ENCODE assay signal across 23 cellular contexts in the genomic region with DNA sequence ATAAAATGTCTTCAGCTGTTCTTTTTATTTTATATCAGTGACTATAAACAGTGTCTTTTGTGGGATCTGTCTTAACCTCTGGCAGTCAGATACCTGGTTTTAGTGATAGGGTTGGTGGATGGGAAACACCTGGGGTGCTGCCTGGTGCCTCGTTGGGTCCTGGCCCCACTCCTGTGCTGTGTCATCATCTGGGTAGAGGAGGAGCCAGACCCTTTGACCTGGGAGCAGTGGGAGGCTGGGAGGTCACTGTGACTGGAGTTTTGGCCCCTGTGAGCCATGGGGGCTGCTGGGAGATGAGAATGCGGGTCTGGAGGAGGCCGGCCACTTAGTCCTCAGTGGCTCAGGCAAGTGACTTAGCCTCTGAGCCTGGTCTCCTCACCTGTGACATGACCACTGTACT. TPM values are rescaled to one million over a fixed set of nuclear protein-coding genes. Genes with fewer than 3 reads are reported as not detected.
DNase-seq lines count a peak whose midpoint lies in the region; ATAC-seq, FAIRE-seq and TF ChIP-seq lines count a peak whose summit lies in the region.
"Had no signal": no experiment of that assay in that cellular context is flagged by ENCODE, and none has a peak within 500 bp of the region (broad histone marks: within the 10 kb centered on the region; RNA-seq: fewer than 3 reads in every experiment).

No MANE protein-coding gene starts in this region.

- H3K36me3 ChIP-seq in GM23338 (ENCODE audit: insufficient read depth), result no peaks in the 10 kb centered on the region
- no peaks in the 10 kb centered on the region for H3K36me3 ChIP-seq in K562 (ENCODE audit: control insufficient read depth, insufficient read depth, low read length)
- H3K36me3 ChIP-seq in neural cell (ENCODE audit: insufficient read depth, low read length), result no peaks in the 10 kb centered on the region
- H3K36me3 ChIP-seq in neuronal stem cell (replicated peaks in 1 of 2; ENCODE audit: control insufficient read depth in 2 of 2, insufficient read depth in 2 of 2, low read length in 2 of 2), result no peaks in the 10 kb centered on the region
- H3K36me3 ChIP-seq: BLaER1 treated with 17β-estradiol and CSF1 and Interleukin-3, amounts not matched to agents 10 nM and 100 nM had no signal

- H3K4me2 ChIP-seq in GM23338, result no peak overlapping the region
- no peak overlapping the region for H3K4me2 ChIP-seq in K562 (ENCODE audit: insufficient read depth, low read length)
- peak overlapping the region; percentile 38 for H3K4me2 ChIP-seq in neural cell (ENCODE audit: low read length)
- no peak overlapping the region for H3K4me2 ChIP-seq in neuronal stem cell (ENCODE audit: insufficient read depth, low read length, poor library complexity, severe bottlenecking)
- H3K4me2 ChIP-seq: A549; BLaER1 treated with 17β-estradiol and CSF1 and Interleukin-3, amounts not matched to agents 10 nM and 100 nM had no signal

- no peaks in the 10 kb centered on the region for H4K20me1 ChIP-seq in GM23338 (replicated peaks; ENCODE audit: insufficient read depth)
- no peaks in the 10 kb centered on the region for H4K20me1 ChIP-seq in K562 (replicated peaks; ENCODE audit: control insufficient read depth, insufficient read depth, low read length)
- H4K20me1 ChIP-seq in neural cell (ENCODE audit: insufficient read depth), result no peaks in the 10 kb centered on the region

- TF ChIP-seq CTCF in GM23338 (conservative IDR thresholded peaks at IDR 0.05; ENCODE audit: low read depth in 2 of 2) (no peak), K562 (IDR thresholded peaks at IDR 0.05 in 2 of 3, conservative IDR thresholded peaks at IDR 0.05 in 1 of 3; ENCODE audit: insufficient read depth in 2 of 3, low read depth in 1 of 3, low read length in 3 of 3) (no peak), neural cell (IDR thresholded peaks at IDR 0.05; ENCODE audit: poor library complexity, severe bottlenecking) (no peak), chondrocyte (IDR thresholded peaks at IDR 0.05) (no peak)

- H3K4ac ChIP-seq in neuronal stem cell (ENCODE audit: low read length), result no peak overlapping the region

- no peak overlapping the region for H2BK15ac ChIP-seq in neuronal stem cell (ENCODE audit: low read length)

- no peak overlapping the region for H3K18ac ChIP-seq in neuronal stem cell (ENCODE audit: low read length)

- H3K79me2 ChIP-seq in GM23338 (replicated peaks; ENCODE audit: insufficient read depth) (no peaks in the 10 kb centered on the region), K562 (ENCODE audit: control insufficient read depth, insufficient read depth, low read length) (no peaks in the 10 kb centered on the region), neural cell (replicated peaks; ENCODE audit: insufficient read depth, low read length) (no peaks in the 10 kb centered on the region)

- DNase-seq in GM23338 (ENCODE audit: low spot score), result no peak
- peak; percentile 11 to 29 (median 26) for DNase-seq in K562 (ENCODE audit: extremely low read depth in 1 of 4, low spot score in 3 of 4)
- no peak for DNase-seq in neuronal stem cell (ENCODE audit: low spot score)
- DNase-seq in chondrocyte (ENCODE audit: low spot score), result no peak
- no peak for DNase-seq in natural killer cell treated with Interleukin-12 subunit alpha and Interleukin-12 subunit beta and Interleukin-15 and Interleukin-18, amount 100 ng/mL, for 72 hours (ENCODE audit: low spot score)
- DNase-seq in nucleus accumbens (lab: John Stamatoyannopoulos, UW), result no peak
- DNase-seq: AML-193, DMS79 treated with DMSO at 0.1 percent for 48 hours had no signal

- no peak overlapping the region for H3K14ac ChIP-seq in neuronal stem cell (ENCODE audit: low read length)

- peak; percentile 55 for ATAC-seq in GM23338
- ATAC-seq in K562, result peak; percentile 62
- no peak for ATAC-seq in natural killer cell treated with Interleukin-12 subunit alpha and Interleukin-12 subunit beta and Interleukin-15 and Interleukin-18, amount 100 ng/mL, for 72 hours

- TF ChIP-seq RAD21 in K562 (CRISPR knock-in tag; conservative IDR thresholded peaks at IDR 0.05 in 1 of 2, IDR thresholded peaks at IDR 0.05 in 1 of 2) (no peak), neural cell (conservative IDR thresholded peaks at IDR 0.05) (no peak)

- H4K8ac ChIP-seq in neuronal stem cell (ENCODE audit: low read depth, low read length), result peak overlapping the region; percentile 5

- H3K27ac Mint-ChIP-seq in GM23338 (no peak overlapping the region), chondrocyte (ENCODE audit: unreplicated experiment) (no peak overlapping the region)
- no peak overlapping the region for H3K27ac Mint-ChIP-seq in natural killer cell treated with Interleukin-12 subunit alpha and Interleukin-12 subunit beta and Interleukin-15 and Interleukin-18, amount 100 ng/mL, for 72 hours
- H3K27ac Mint-ChIP-seq: B cell; CD8-positive, alpha-beta T cell had no signal

- WGBS in K562 (ENCODE audit: insufficient coverage, low coverage, missing lambda C conversion rate), result 0% methylated on average over 3 of the region's 3 CpGs
- WGBS in neuronal stem cell (ENCODE audit: extremely low coverage in 2 of 2, insufficient read length in 2 of 2, insufficient replicate concordance in 1 of 2), 2 donors, result no CpG with 5 or more reads among the region's 3 CpGs

- no peak overlapping the region for H2BK120ac ChIP-seq in neuronal stem cell (ENCODE audit: low read depth, low read length)

- H3K4me1 ChIP-seq in GM23338 (ENCODE audit: insufficient read depth) (no peaks in the 10 kb centered on the region), K562 (replicated peaks in 1 of 2; ENCODE audit: control insufficient read depth in 2 of 2, insufficient read depth in 2 of 2, low read length in 2 of 2) (peaks cover 0 to 3% of the 10 kb centered on the region in 2 experiments; a peak in 3 of 5 replicates), neuronal stem cell (ENCODE audit: control insufficient read depth in 2 of 2, insufficient read depth in 1 of 2, low read depth in 1 of 2, low read length in 2 of 2) (peaks cover 13 to 17% of the 10 kb centered on the region in 2 donors)
- H3K4me1 ChIP-seq: A549, Caco-2 had no signal

- H3K9me3 ChIP-seq in K562 (replicated peaks; ENCODE audit: control insufficient read depth, insufficient read depth, low read depth, low read length) (no peaks in the 10 kb centered on the region), neural cell (ENCODE audit: low read length) (no peaks in the 10 kb centered on the region), neuronal stem cell (replicated peaks in 1 of 2; ENCODE audit: control insufficient read depth in 2 of 2, insufficient read depth in 1 of 2, low read depth in 1 of 2, low read length in 2 of 2) (no peaks in the 10 kb centered on the region)
- H3K9me3 ChIP-seq: A549; BLaER1 treated with 17β-estradiol and CSF1 and Interleukin-3, amounts not matched to agents 10 nM and 100 nM; Caco-2 had no signal

- no peak for TF ChIP-seq POLR2A in K562 (conservative IDR thresholded peaks at IDR 0.05)

- H3K27me3 Mint-ChIP-seq in GM23338 (ENCODE audit: insufficient read depth, low read depth, poor library complexity), result peaks cover 5% of the 10 kb centered on the region
- H3K27me3 Mint-ChIP-seq in chondrocyte (ENCODE audit: low read depth), result peaks cover 25% of the 10 kb centered on the region
- H3K27me3 Mint-ChIP-seq in natural killer cell treated with Interleukin-12 subunit alpha and Interleukin-12 subunit beta and Interleukin-15 and Interleukin-18, amount 100 ng/mL, for 72 hours, result peaks cover 6 to 12% of the 10 kb centered on the region in 2 donors

- no peak overlapping the region for H3K27ac ChIP-seq in GM23338 (ENCODE audit: low read depth)
- no peak overlapping the region for H3K27ac ChIP-seq in K562 (ENCODE audit: extremely low read depth, low read depth, low read length)
- H3K27ac ChIP-seq in neural cell (ENCODE audit: low read length), result peak overlapping the region; percentile 92
- H3K27ac ChIP-seq in neuronal stem cell (replicated peaks; ENCODE audit: low read length), result no peak overlapping the region
- H3K27ac ChIP-seq: 22Rv1; A549; BLaER1 treated with 17β-estradiol and CSF1 and Interleukin-3, amounts not matched to agents 10 nM and 100 nM; C4-2B had no signal

- FAIRE-seq in K562 (lab: Jason Lieb, UNC), result no peak
- FAIRE-seq: D721Med, G401.6, GM12892, GM18507 had no signal

- H2BK12ac ChIP-seq in neuronal stem cell (ENCODE audit: low read length), result no peak overlapping the region

- H3K36me3 Mint-ChIP-seq in GM23338 (ENCODE audit: low read depth), result no peaks in the 10 kb centered on the region
- H3K36me3 Mint-ChIP-seq in chondrocyte (ENCODE audit: low read depth), result no peaks in the 10 kb centered on the region
- no peaks in the 10 kb centered on the region for H3K36me3 Mint-ChIP-seq in natural killer cell treated with Interleukin-12 subunit alpha and Interleukin-12 subunit beta and Interleukin-15 and Interleukin-18, amount 100 ng/mL, for 72 hours
- H3K36me3 Mint-ChIP-seq: CD8-positive, alpha-beta T cell had no signal

- in situ Hi-C loops in K562 (cut with MboI), result no loop called here

- intact Hi-C loops in K562 (cut with micrococcal nuclease), result no loop called here

- no peaks in the 10 kb centered on the region for H3K9me1 ChIP-seq in K562 (ENCODE audit: control insufficient read depth, insufficient read depth, low read length)

- H3K9ac ChIP-seq in K562 (ENCODE audit: insufficient read depth in 1 of 2, low read depth in 2 of 2, low read length in 2 of 2) (peak overlapping the region in 1 of 2 experiments; percentile 6; a peak in 2 of 4 replicates), neural cell (ENCODE audit: low read length) (peak overlapping the region; percentile 71), neuronal stem cell (ENCODE audit: low read depth, low read length, poor library complexity) (no peak overlapping the region)
- H3K9ac ChIP-seq: BLaER1 treated with 17β-estradiol and CSF1 and Interleukin-3, amounts not matched to agents 10 nM and 100 nM had no signal

- no TSS peak for BruUV-seq in K562 (replicated peaks; lab: Mats Ljungman, UMichigan)

- no peak overlapping the region for H2AK5ac ChIP-seq in neuronal stem cell (ENCODE audit: low read depth, low read length)

- H3K9me2 ChIP-seq in GM23338 (ENCODE audit: insufficient read depth), result no peaks in the 10 kb centered on the region
- no peaks in the 10 kb centered on the region for H3K9me2 ChIP-seq in neural cell (ENCODE audit: insufficient read depth, low read length)

- POLR2A ChIA-PET in K562 (lab: Yijun Ruan, JAX), result no interaction called here

- H3K23ac ChIP-seq in neuronal stem cell (ENCODE audit: low read depth, low read length, poor library complexity), result no peak overlapping the region

- no peak overlapping the region for H2AFZ ChIP-seq in GM23338
- H2AFZ ChIP-seq in K562 (ENCODE audit: low read depth, low read length), result no peak overlapping the region
- peak overlapping the region; percentile 29 for H2AFZ ChIP-seq in neural cell (ENCODE audit: low read depth, low read length)
- H2AFZ ChIP-seq in neuronal stem cell (ENCODE audit: low read length), result no peak overlapping the region

- no peak overlapping the region for H4K91ac ChIP-seq in neuronal stem cell (ENCODE audit: low read depth, low read length, poor library complexity)

- CTCF ChIA-PET in K562 (lab: Yijun Ruan, JAX; ENCODE audit: low intra/inter-chr PET ratio), result no interaction called here

- H3K9me3 Mint-ChIP-seq in GM23338, result no peaks in the 10 kb centered on the region
- no peaks in the 10 kb centered on the region for H3K9me3 Mint-ChIP-seq in chondrocyte (ENCODE audit: low read depth)
- H3K9me3 Mint-ChIP-seq in natural killer cell treated with Interleukin-12 subunit alpha and Interleukin-12 subunit beta and Interleukin-15 and Interleukin-18, amount 100 ng/mL, for 72 hours, result no peaks in the 10 kb centered on the region
- H3K9me3 Mint-ChIP-seq: CD4-positive, alpha-beta T cell; CD8-positive, alpha-beta T cell had no signal

- H3K4me3 ChIP-seq in GM23338 (no peak overlapping the region), K562 (no peak overlapping the region), neural cell (ENCODE audit: low read length) (peak overlapping the region; percentile 32), neuronal stem cell (ENCODE audit: low read length in 2 of 2) (no peak overlapping the region)
- H3K4me3 ChIP-seq: A549; BLaER1 treated with 17β-estradiol and CSF1 and Interleukin-3, amounts not matched to agents 10 nM and 100 nM; GM12878 had no signal

- no peaks in the 10 kb centered on the region for H3K79me1 ChIP-seq in neuronal stem cell (ENCODE audit: low read depth, low read length)

- H2BK5ac ChIP-seq in neuronal stem cell (ENCODE audit: low read length), result no peak overlapping the region

- H3K4me3 Mint-ChIP-seq in GM23338 (no peak overlapping the region), chondrocyte (ENCODE audit: unreplicated experiment) (no peak overlapping the region)
- no peak overlapping the region for H3K4me3 Mint-ChIP-seq in natural killer cell treated with Interleukin-12 subunit alpha and Interleukin-12 subunit beta and Interleukin-15 and Interleukin-18, amount 100 ng/mL, for 72 hours
- H3K4me3 Mint-ChIP-seq: B cell; CD4-positive, alpha-beta T cell; CD8-positive, alpha-beta T cell had no signal

- TF ChIP-seq EP300 in K562 (IDR thresholded peaks at IDR 0.05; ENCODE audit: low read length), result no peak
- TF ChIP-seq EP300 in neural cell (conservative IDR thresholded peaks at IDR 0.05; ENCODE audit: poor library complexity, severe bottlenecking), result no peak

- H3F3A ChIP-seq in GM23338 (replicated peaks; ENCODE audit: low read depth) (no peaks in the 10 kb centered on the region), neural cell (ENCODE audit: insufficient read depth, low read length, poor library complexity, severe bottlenecking) (peaks cover 8% of the 10 kb centered on the region)

- H3K4me1 Mint-ChIP-seq in GM23338 (peaks cover 2% of the 10 kb centered on the region; the same call in 2 of the 3 replicates), chondrocyte (ENCODE audit: low read depth) (no peaks in the 10 kb centered on the region)
- peaks cover 0 to 2% of the 10 kb centered on the region in 2 donors for H3K4me1 Mint-ChIP-seq in natural killer cell treated with Interleukin-12 subunit alpha and Interleukin-12 subunit beta and Interleukin-15 and Interleukin-18, amount 100 ng/mL, for 72 hours (ENCODE audit: low read depth in 2 of 2)
- H3K4me1 Mint-ChIP-seq: B cell had no signal

- H3K27me3 ChIP-seq in GM23338 (ENCODE audit: insufficient read depth) (no peaks in the 10 kb centered on the region), K562 (ENCODE audit: control insufficient read depth in 2 of 2, insufficient read depth in 2 of 2, low read length in 2 of 2) (peaks cover 16 to 22% of the 10 kb centered on the region in 2 experiments; a peak in 4 of 5 replicates), neural cell (ENCODE audit: insufficient read depth, low read depth, low read length) (no peaks in the 10 kb centered on the region), neuronal stem cell (ENCODE audit: control insufficient read depth in 3 of 3, insufficient read depth in 3 of 3, low read depth in 1 of 3, low read length in 3 of 3) (no peaks in the 10 kb centered on the region)

RNA-seq across cellular contexts. Expression of a gene that starts 29.4 kb away (rescaled TPM):
- 2.2 and 2.8 TPM in 2 replicates for total RNA-seq in GM23338 (2014; rRNA removed; shearing (Covaris generic))
- polyA plus RNA-seq in GM23338 (2016; fragmentation: Nextera tagmentation; extraction: Ambion mirVana) (0.68 and 1.0 TPM in 2 replicates), K562 (2011; rRNA removed) (0.03 and 0.07 TPM in 2 replicates), K562 (2014; fragmentation: Illumina TruSeq; extraction: Trizol) (not detected in 2 replicates), K562 (2014; fragmentation: Nextera tagmentation; extraction: Ambion mirVana) (not detected), K562 (2014; rRNA removed) (not detected in 2 replicates), neural cell (8.5 and 9.2 TPM in 2 replicates)
- total RNA-seq in K562 (2011; cell fraction: chromatin; rRNA removed; ENCODE audit: low replicate concordance), result not detected in 2 replicates
- total RNA-seq in K562 (2011; cell fraction: nucleolus; rRNA removed), result not detected in 2 replicates
- total RNA-seq in K562 (2011; cell fraction: nucleoplasm; rRNA removed), result not detected in 2 replicates
- total RNA-seq in K562 (2014; rRNA removed) (not detected in 2 replicates), K562 (2014; rRNA removed; fragmentation: Illumina TruSeq; extraction: Trizol) (not detected in 2 replicates), K562 (2015; rRNA removed; fragmentation: Illumina TruSeq; extraction: Trizol) (not detected in 2 replicates), K562 (2021) (not detected in 2 replicates), chondrocyte (0.22 to 0.33 TPM in 2 of 3 replicates, not detected in the other)
- not detected in 2 replicates for polyA plus RNA-seq in K562 (2011; cell fraction: cytosol; rRNA removed)
- not detected in 2 replicates for polyA plus RNA-seq in K562 (2011; cell fraction: nucleus; rRNA removed)
- polyA plus RNA-seq in K562 (2012), result 0.05 TPM in 1 of 2 replicates, not detected in the other
- polyA minus RNA-seq in K562 (2011; rRNA and poly(A)+ RNA removed), result not detected in 2 replicates
- polyA minus RNA-seq in K562 (2011; cell fraction: cytosol; rRNA and poly(A)+ RNA removed), result not detected in 2 replicates
- polyA minus RNA-seq in K562 (2011; cell fraction: nucleus; rRNA and poly(A)+ RNA removed), result not detected in 2 replicates
- 8.0 and 8.2 TPM in 2 replicates for polyA minus RNA-seq in neural cell
- 0.11 TPM for polyA plus RNA-seq in neuronal stem cell (2013, experiment 1 of 2)
- 0.06 TPM for polyA plus RNA-seq in neuronal stem cell (2013, experiment 2 of 2)
- total RNA-seq in natural killer cell treated with Interleukin-12 subunit alpha and Interleukin-12 subunit beta and Interleukin-15 and Interleukin-18, amount 100 ng/mL, for 72 hours, result under 1 TPM in 1 of 2 donors, not detected in 1; 0.29 TPM
- total RNA-seq: GM12878 had no signal
- polyA plus RNA-seq: BJ had no signal

RNA-seq across cellular contexts. Expression of a gene that starts 57.3 kb away (rescaled TPM):
- total RNA-seq in GM23338 (2014; rRNA removed; shearing (Covaris generic)), result 3.5 and 3.9 TPM in 2 replicates
- polyA plus RNA-seq in GM23338 (2016; fragmentation: Nextera tagmentation; extraction: Ambion mirVana) (2.1 and 2.4 TPM in 2 replicates), K562 (2011; rRNA removed) (9.6 and 10.4 TPM in 2 replicates), K562 (2014; fragmentation: Illumina TruSeq; extraction: Trizol) (11.6 and 12.3 TPM in 2 replicates), K562 (2014; fragmentation: Nextera tagmentation; extraction: Ambion mirVana) (10 to 100 TPM; 28.2 to 38.6 TPM), K562 (2014; rRNA removed) (9.7 TPM in 2 replicates), neural cell (0.84 and 1.2 TPM in 2 replicates)
- 12.2 and 13.0 TPM in 2 replicates for total RNA-seq in K562 (2011; cell fraction: chromatin; rRNA removed; ENCODE audit: low replicate concordance)
- total RNA-seq in K562 (2011; cell fraction: nucleolus; rRNA removed), result 12.4 and 16.3 TPM in 2 replicates
- total RNA-seq in K562 (2011; cell fraction: nucleoplasm; rRNA removed), result 14.6 and 19.5 TPM in 2 replicates
- total RNA-seq in K562 (2014; rRNA removed) (14.9 and 23.0 TPM in 2 replicates), K562 (2014; rRNA removed; fragmentation: Illumina TruSeq; extraction: Trizol) (13.5 and 13.8 TPM in 2 replicates), K562 (2015; rRNA removed; fragmentation: Illumina TruSeq; extraction: Trizol) (13.8 and 14.4 TPM in 2 replicates), K562 (2021) (24.1 and 24.8 TPM in 2 replicates), chondrocyte (8.2 to 11.1 TPM (median 10.0 TPM) in 3 replicates)
- 8.6 and 10.8 TPM in 2 replicates for polyA plus RNA-seq in K562 (2011; cell fraction: cytosol; rRNA removed)
- polyA plus RNA-seq in K562 (2011; cell fraction: nucleus; rRNA removed), result 4.9 and 6.9 TPM in 2 replicates
- 11.7 and 12.1 TPM in 2 replicates for polyA plus RNA-seq in K562 (2012)
- polyA minus RNA-seq in K562 (2011; rRNA and poly(A)+ RNA removed), result 7.7 and 10.1 TPM in 2 replicates
- polyA minus RNA-seq in K562 (2011; cell fraction: cytosol; rRNA and poly(A)+ RNA removed), result 15.2 and 15.6 TPM in 2 replicates
- 9.9 and 11.7 TPM in 2 replicates for polyA minus RNA-seq in K562 (2011; cell fraction: nucleus; rRNA and poly(A)+ RNA removed)
- polyA minus RNA-seq in neural cell, result 1.5 TPM in 2 replicates
- polyA plus RNA-seq in neuronal stem cell (2013, experiment 1 of 2), result 4.0 TPM
- 4.2 TPM for polyA plus RNA-seq in neuronal stem cell (2013, experiment 2 of 2)
- total RNA-seq in natural killer cell treated with Interleukin-12 subunit alpha and Interleukin-12 subunit beta and Interleukin-15 and Interleukin-18, amount 100 ng/mL, for 72 hours, result 10 to 100 TPM; 19.6 to 21.7 TPM

Comparison
In these comparisons a context has a peak if more than half of its experiments do, and no peak if none do; other contexts are left out.
1. ATAC-seq: peak in GM23338 (single experiment) and K562 (single experiment); none in natural killer cell treated with Interleukin-12 subunit alpha and Interleukin-12 subunit beta and Interleukin-15 and Interleukin-18, amount 100 ng/mL, for 72 hours (0 of 2).
2. DNase-seq: peak in K562 (4 of 4); none in GM23338 (single experiment), neuronal stem cell (single experiment), chondrocyte (single experiment), natural killer cell treated with Interleukin-12 subunit alpha and Interleukin-12 subunit beta and Interleukin-15 and Interleukin-18, amount 100 ng/mL, for 72 hours (single experiment) and nucleus accumbens (0 of 56).